ENCODE assay signal across 29 cellular contexts in the genomic region with DNA sequence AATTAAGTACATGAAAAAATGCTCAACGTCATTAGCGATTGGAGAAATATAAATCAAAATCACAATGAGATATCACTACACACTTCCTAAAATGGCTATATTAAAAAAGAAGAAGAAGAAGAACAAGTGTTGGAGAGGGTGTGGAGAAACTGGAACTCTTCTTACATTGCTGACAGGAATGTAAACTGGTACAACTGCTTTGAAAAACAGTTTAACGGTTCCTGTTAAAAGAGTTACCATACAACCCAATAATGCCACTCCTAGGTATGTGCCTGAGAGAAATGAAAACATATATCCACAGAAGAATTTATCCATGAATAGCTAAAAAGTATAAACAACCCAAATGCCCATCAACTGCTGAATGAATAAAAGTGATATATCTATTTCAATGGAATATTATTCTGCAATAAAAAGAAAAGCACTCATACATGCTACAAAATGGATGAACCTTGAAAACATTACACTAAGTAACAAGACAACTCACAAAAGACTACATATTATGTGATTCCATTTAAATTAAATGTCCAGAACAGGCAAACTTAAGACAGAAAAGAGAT. TPM values are rescaled to one million over a fixed set of nuclear protein-coding genes. Genes with fewer than 3 reads are reported as not detected.
DNase-seq lines count a peak whose midpoint lies in the region; ATAC-seq and TF ChIP-seq lines count a peak whose summit lies in the region.
"Had no signal": no experiment of that assay in that cellular context is flagged by ENCODE, and none has a peak within 500 bp of the region (broad histone marks: within the 10 kb centered on the region; RNA-seq: fewer than 3 reads in every experiment).

No MANE protein-coding gene starts in this region.

- intact Hi-C loops in natural killer cell (cut with micrococcal nuclease), result no loop called here

- no peak for TF ChIP-seq CTCF in natural killer cell (IDR thresholded peaks at IDR 0.05)

- ATAC-seq in natural killer cell treated with Interleukin-12 subunit alpha and Interleukin-12 subunit beta and Interleukin-15 and Interleukin-18, amount 100 ng/mL, for 72 hours, result no peak
- ATAC-seq in natural killer cell (no peak), T-cell (replicated peaks in 1 of 4) (no peak), memory B cell (ENCODE audit: low read depth) (no peak), left lobe of liver (no peak), HG02970 (IDR thresholded peaks at IDR 0.05; ENCODE audit: low FRiP score, unreplicated experiment) (no peak)
- ATAC-seq: A549; activated CD8-positive, alpha-beta T cell treated with anti-CD3 and anti-CD28 coated beads for 36 hours; left lung; upper lobe of right lung had no signal

- H3K4me1 Mint-ChIP-seq in natural killer cell treated with Interleukin-12 subunit alpha and Interleukin-12 subunit beta and Interleukin-15 and Interleukin-18, amount 100 ng/mL, for 72 hours (ENCODE audit: low read depth in 2 of 2), result peaks cover 58 to 78% of the 10 kb centered on the region in 2 donors
- H3K4me1 Mint-ChIP-seq in natural killer cell, result peaks cover 74 to 78% of the 10 kb centered on the region in 2 donors
- H3K4me1 Mint-ChIP-seq in T-cell, result peaks cover 82 to 90% (median 90%) of the 10 kb centered on the region in 3 donors
- H3K4me1 Mint-ChIP-seq in memory B cell, result peaks cover 55% of the 10 kb centered on the region

- no peaks in the 10 kb centered on the region for H3K27me3 Mint-ChIP-seq in natural killer cell treated with Interleukin-12 subunit alpha and Interleukin-12 subunit beta and Interleukin-15 and Interleukin-18, amount 100 ng/mL, for 72 hours
- H3K27me3 Mint-ChIP-seq in natural killer cell (ENCODE audit: low read depth in 2 of 2) (no peaks in the 10 kb centered on the region), T-cell (no peaks in the 10 kb centered on the region), memory B cell (no peaks in the 10 kb centered on the region)
- H3K27me3 Mint-ChIP-seq: activated CD8-positive, alpha-beta T cell treated with anti-CD3 and anti-CD28 coated beads for 36 hours; activated naive CD8-positive, alpha-beta T cell treated with anti-CD3 and anti-CD28 coated beads for 36 hours; dendritic cell treated with granulocyte-macrophage colony-stimulating factor and Interleukin-4, amounts not matched to agents 40 ng/mL and 50 ng/mL, for 4 days had no signal

- H3K9me3 Mint-ChIP-seq in natural killer cell treated with Interleukin-12 subunit alpha and Interleukin-12 subunit beta and Interleukin-15 and Interleukin-18, amount 100 ng/mL, for 72 hours, result no peaks in the 10 kb centered on the region
- no peaks in the 10 kb centered on the region for H3K9me3 Mint-ChIP-seq in natural killer cell
- no peaks in the 10 kb centered on the region for H3K9me3 Mint-ChIP-seq in T-cell
- H3K9me3 Mint-ChIP-seq in memory B cell, result peaks cover 2% of the 10 kb centered on the region
- H3K9me3 Mint-ChIP-seq: activated CD8-positive, alpha-beta T cell treated with anti-CD3 and anti-CD28 coated beads for 36 hours; activated T-helper 2 cell treated with anti-CD3 and anti-CD28 coated beads, Interferon-gamma antibody, Interleukin-2, Interleukin-4, amounts not matched to agents 10 μg/mL and 5 μg/mL and 100 μg/mL, durations not matched to agents 14 hours and 24 hours and 36 hours; T-helper 2 cell treated with Interferon-gamma antibody and Interleukin-4, amounts not matched to agents 5 μg/mL and 100 μg/mL, for 36 hours had no signal

- DNase-seq in natural killer cell treated with Interleukin-12 subunit alpha and Interleukin-12 subunit beta and Interleukin-15 and Interleukin-18, amount 100 ng/mL, for 72 hours (ENCODE audit: low spot score), result no peak
- no peak for DNase-seq in natural killer cell
- DNase-seq in T-cell, result no peak
- DNase-seq in memory B cell (ENCODE audit: low spot score in 2 of 2), result no peak
- DNase-seq in stimulated activated CD8-positive, alpha-beta memory T cell treated with anti-CD3 and anti-CD28 coated beads, Interleukin-4, amount 100 ng/mL, for 48 hours, result no peak
- no peak for DNase-seq in left lobe of liver (ENCODE audit: low spot score)
- DNase-seq in medulla oblongata (ENCODE audit: extremely low spot score), result no peak
- DNase-seq: activated CD4-positive, alpha-beta T cell treated with anti-CD3 and anti-CD28 coated beads for 1 hour; activated CD8-positive, alpha-beta memory T cell treated with anti-CD3 and anti-CD28 coated beads, Interleukin-2, amount 50 U/mL, for 48 hours; activated CD8-positive, alpha-beta T cell treated with anti-CD3 and anti-CD28 coated beads for 36 hours; activated naive CD8-positive, alpha-beta T cell treated with anti-CD3 and anti-CD28 coated beads for 36 hours; central memory CD4-positive, alpha-beta T cell; COR-L47; foreskin fibroblast; head of caudate nucleus; left lung; NCI-H1048; NCI-H2107; NCI-H345; NCI-H69; occipital lobe; SHP77 treated with DMSO at 0.1 percent for 48 hours; stimulated activated CD4-positive, alpha-beta T cell treated with anti-CD3 and anti-CD28 coated beads, Interleukin-4, amount 100 ng/mL, for 24 hours; upper lobe of right lung had no signal

- H3K27ac Mint-ChIP-seq in natural killer cell treated with Interleukin-12 subunit alpha and Interleukin-12 subunit beta and Interleukin-15 and Interleukin-18, amount 100 ng/mL, for 72 hours, result no peak overlapping the region
- no peak overlapping the region for H3K27ac Mint-ChIP-seq in natural killer cell
- H3K27ac Mint-ChIP-seq in T-cell, result no peak overlapping the region
- H3K27ac Mint-ChIP-seq in memory B cell, result no peak overlapping the region
- H3K27ac Mint-ChIP-seq: activated CD8-positive, alpha-beta T cell treated with anti-CD3 and anti-CD28 coated beads for 36 hours; activated naive CD8-positive, alpha-beta T cell treated with anti-CD3 and anti-CD28 coated beads for 36 hours; activated T-helper 2 cell treated with anti-CD3 and anti-CD28 coated beads, Interferon-gamma antibody, Interleukin-2, Interleukin-4, amounts not matched to agents 10 μg/mL and 5 μg/mL and 100 μg/mL, durations not matched to agents 14 hours and 24 hours and 36 hours; dendritic cell treated with granulocyte-macrophage colony-stimulating factor and Interleukin-4, amounts not matched to agents 40 ng/mL and 50 ng/mL, for 4 days; T-helper 2 cell treated with Interferon-gamma antibody and Interleukin-4, amounts not matched to agents 5 μg/mL and 100 μg/mL, for 36 hours had no signal

- POLR2A ChIA-PET in T-cell (lab: Charles Lee), result interaction anchor here (0.6 to 2.2 kb wide), 3 partner anchors 8 to 9 kb away, joined by 3 to 21 read pairs (median 3); partner anchors contain the start of gene FEM1C (in 1 of the 2)

- H3K36me3 Mint-ChIP-seq in natural killer cell treated with Interleukin-12 subunit alpha and Interleukin-12 subunit beta and Interleukin-15 and Interleukin-18, amount 100 ng/mL, for 72 hours, result peaks cover 50% of the 10 kb centered on the region
- H3K36me3 Mint-ChIP-seq in natural killer cell (peaks cover 15% of the 10 kb centered on the region), T-cell (peaks cover 69% of the 10 kb centered on the region), memory B cell (peaks cover 42% of the 10 kb centered on the region)

- H3K4me3 Mint-ChIP-seq in natural killer cell treated with Interleukin-12 subunit alpha and Interleukin-12 subunit beta and Interleukin-15 and Interleukin-18, amount 100 ng/mL, for 72 hours, result peak overlapping the region; percentile 14
- H3K4me3 Mint-ChIP-seq in natural killer cell (no peak overlapping the region), T-cell (peak overlapping the region in 2 of 3 donors; percentile 1 to 14), memory B cell (peak overlapping the region; percentile 62)
- H3K4me3 Mint-ChIP-seq: activated CD8-positive, alpha-beta T cell treated with anti-CD3 and anti-CD28 coated beads for 36 hours; activated naive CD8-positive, alpha-beta T cell treated with anti-CD3 and anti-CD28 coated beads for 36 hours; dendritic cell treated with granulocyte-macrophage colony-stimulating factor and Interleukin-4, amounts not matched to agents 40 ng/mL and 50 ng/mL, for 4 days; T-helper 2 cell treated with Interferon-gamma antibody and Interleukin-4, amounts not matched to agents 5 μg/mL and 100 μg/mL, for 36 hours had no signal

- CTCF ChIA-PET in T-cell (lab: Charles Lee), result interaction anchor here in 1 of 2 donors (1.6 kb wide), 1 partner anchor 16 kb away, joined by 3 read pairs; no protein-coding TSS in a partner anchor

RNA-seq across cellular contexts. Expression of gene FEM1C, which starts 9.0 kb away (rescaled TPM):
- 10 to 100 TPM; 17.1 to 30.8 TPM for total RNA-seq in natural killer cell treated with Interleukin-12 subunit alpha and Interleukin-12 subunit beta and Interleukin-15 and Interleukin-18, amount 100 ng/mL, for 72 hours
- total RNA-seq in natural killer cell (10 to 100 TPM; 33.8 to 48.6 (median 36.2) TPM), T-cell (10 to 100 TPM; 14.2 to 30.3 (median 15.3) TPM), left lobe of liver (7.6 TPM)
